14 cellular contexts compared by ENCODE assay signal in genomic region chr6:3929281-3929798, GRCh38.
DNase-seq lines count a peak whose midpoint lies in the region; ATAC-seq lines count a peak whose summit lies in the region.
"Had no signal": no experiment of that assay in that cellular context is flagged by ENCODE, and none has a peak within 500 bp of the region (broad histone marks: within the 10 kb centered on the region; RNA-seq: fewer than 3 reads in every experiment).

No MANE protein-coding gene starts in this region.

- H3K4me1 ChIP-seq in subcutaneous abdominal adipose tissue (ENCODE audit: control insufficient read depth in 5 of 5, insufficient read depth in 5 of 5, low read length in 5 of 5) (peaks cover 0 to 24% (median 13%) of the 10 kb centered on the region in 5 donors), neuronal stem cell (ENCODE audit: control insufficient read depth in 2 of 2, insufficient read depth in 1 of 2, low read depth in 1 of 2, low read length in 2 of 2) (peaks cover 0 to 2% of the 10 kb centered on the region in 2 donors)

- H3K36me3 ChIP-seq in subcutaneous abdominal adipose tissue (ENCODE audit: control insufficient read depth in 5 of 5, insufficient read depth in 5 of 5, low read length in 5 of 5) (no peaks in the 10 kb centered on the region), neuronal stem cell (replicated peaks in 1 of 2; ENCODE audit: control insufficient read depth in 2 of 2, insufficient read depth in 2 of 2, low read length in 2 of 2) (no peaks in the 10 kb centered on the region)
- H3K36me3 ChIP-seq: stomach had no signal

- no peak overlapping the region for H2AFZ ChIP-seq in neuronal stem cell (ENCODE audit: low read length)

- no peak overlapping the region for H4K8ac ChIP-seq in neuronal stem cell (ENCODE audit: low read depth, low read length)

- no peak overlapping the region for H4K91ac ChIP-seq in neuronal stem cell (ENCODE audit: low read depth, low read length, poor library complexity)

- no peaks in the 10 kb centered on the region for H3K9me3 ChIP-seq in subcutaneous abdominal adipose tissue (ENCODE audit: control insufficient read depth in 5 of 5, low read length in 5 of 5)
- no peaks in the 10 kb centered on the region for H3K9me3 ChIP-seq in neuronal stem cell (replicated peaks in 1 of 2; ENCODE audit: control insufficient read depth in 2 of 2, insufficient read depth in 1 of 2, low read depth in 1 of 2, low read length in 2 of 2)
- H3K9me3 ChIP-seq: stomach had no signal

- no peak overlapping the region for H3K14ac ChIP-seq in neuronal stem cell (ENCODE audit: low read length)

- ATAC-seq in GM21619 (IDR thresholded peaks at IDR 0.05; ENCODE audit: unreplicated experiment), result no peak

- H3K27me3 ChIP-seq in subcutaneous abdominal adipose tissue (ENCODE audit: control insufficient read depth in 5 of 5, insufficient read depth in 4 of 5, low read length in 5 of 5) (no peaks in the 10 kb centered on the region), neuronal stem cell (ENCODE audit: control insufficient read depth in 3 of 3, insufficient read depth in 3 of 3, low read depth in 1 of 3, low read length in 3 of 3) (no peaks in the 10 kb centered on the region)
- H3K27me3 ChIP-seq: stomach had no signal

- WGBS in neuronal stem cell (ENCODE audit: extremely low coverage in 2 of 2, insufficient read length in 2 of 2, insufficient replicate concordance in 1 of 2), 2 donors, result no CpG with 5 or more reads among the region's 6 CpGs

- no peak overlapping the region for H3K18ac ChIP-seq in neuronal stem cell (ENCODE audit: low read length)

- no peak overlapping the region for H3K23ac ChIP-seq in neuronal stem cell (ENCODE audit: low read depth, low read length, poor library complexity)

- H3K9ac ChIP-seq in subcutaneous abdominal adipose tissue (ENCODE audit: low read length in 5 of 5) (no peak overlapping the region), neuronal stem cell (ENCODE audit: low read depth, low read length, poor library complexity) (no peak overlapping the region)

- H2BK120ac ChIP-seq in neuronal stem cell (ENCODE audit: low read depth, low read length), result no peak overlapping the region

- no peak overlapping the region for H2BK15ac ChIP-seq in neuronal stem cell (ENCODE audit: low read length)

- H3K4ac ChIP-seq in neuronal stem cell (ENCODE audit: low read length), result no peak overlapping the region

- H3K4me2 ChIP-seq in neuronal stem cell (ENCODE audit: insufficient read depth, low read length, poor library complexity, severe bottlenecking), result no peak overlapping the region

- H2BK12ac ChIP-seq in neuronal stem cell (ENCODE audit: low read length), result no peak overlapping the region

- no peak overlapping the region for H2AK5ac ChIP-seq in neuronal stem cell (ENCODE audit: low read depth, low read length)

- H3K4me3 ChIP-seq in subcutaneous abdominal adipose tissue (ENCODE audit: low read depth in 1 of 5, low read length in 5 of 5) (no peak overlapping the region), neuronal stem cell (ENCODE audit: low read length in 2 of 2) (no peak overlapping the region)
- H3K4me3 ChIP-seq: stomach had no signal

- no peak overlapping the region for H2BK5ac ChIP-seq in neuronal stem cell (ENCODE audit: low read length)

- H3K27ac ChIP-seq in subcutaneous abdominal adipose tissue (ENCODE audit: low read depth, low read length) (peak overlapping the region; percentile 70), neuronal stem cell (replicated peaks; ENCODE audit: low read length) (no peak overlapping the region)

- DNase-seq in GM04504 (ENCODE audit: low read depth) (peak; percentile 90), astrocyte of the hippocampus (ENCODE audit: low read depth, low spot score) (peak; percentile 26), iris pigment epithelial cell (ENCODE audit: low read depth) (peak; percentile 20), SHP77 treated with DMSO at 0.1 percent for 48 hours (lab: John Stamatoyannopoulos, UW) (no peak), RKO (ENCODE audit: low spot score) (no peak), neuronal stem cell (ENCODE audit: low spot score) (no peak)
- DNase-seq: activated CD4-positive, alpha-beta T cell treated with anti-CD3 and anti-CD28 coated beads for 1 hour; MV-4-11; NCI-H2107; RPMI8226; stomach; T-helper 2 cell had no signal

- H3K79me1 ChIP-seq in neuronal stem cell (ENCODE audit: low read depth, low read length), result no peaks in the 10 kb centered on the region

Comparison
In these comparisons a context has a peak if more than half of its experiments do, and no peak if none do; other contexts are left out.
1. DNase-seq: peak in GM04504 (single experiment), astrocyte of the hippocampus (single experiment) and iris pigment epithelial cell (single experiment); none in SHP77 treated with DMSO at 0.1 percent for 48 hours (single experiment), RKO (single experiment) and neuronal stem cell (single experiment).